Comparison of ENCODE assay signal across 11 cellular contexts in the genomic region with DNA sequence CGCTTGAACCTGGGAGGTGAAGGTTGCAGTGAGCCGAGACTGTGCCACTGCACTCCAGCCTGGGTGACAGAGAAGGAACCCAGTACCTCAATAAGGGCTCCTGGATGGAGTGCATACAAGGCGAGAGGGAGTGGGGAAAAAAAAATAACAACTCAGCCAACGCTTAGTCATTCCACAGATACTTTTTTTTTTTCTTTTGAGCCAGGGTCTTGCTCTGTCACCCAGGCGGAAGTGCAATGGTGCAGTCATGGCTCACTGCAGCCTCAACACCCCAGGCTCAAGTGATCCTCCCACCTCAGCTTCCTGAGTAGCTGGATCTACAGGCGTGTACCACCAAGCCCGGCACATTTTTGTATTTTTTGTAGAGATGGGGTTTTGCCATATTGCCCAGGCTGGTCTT. TPM values are rescaled to one million over a fixed set of nuclear protein-coding genes. Genes with fewer than 3 reads are reported as not detected.
A peak's percentile ranks its signal among the peaks of the same experiment; 100 is the strongest.
DNase-seq lines count a peak whose midpoint lies in the region; ATAC-seq and TF ChIP-seq lines count a peak whose summit lies in the region.
"Had no signal": no experiment of that assay in that cellular context is flagged by ENCODE, and none has a peak within 500 bp of the region (broad histone marks: within the 10 kb centered on the region; RNA-seq: fewer than 3 reads in every experiment).

No MANE protein-coding gene starts in this region.

- peaks cover 3% of the 10 kb centered on the region for H3K27me3 ChIP-seq in BJ (ENCODE audit: control insufficient read depth, insufficient read depth, low read length)
- H3K27me3 ChIP-seq: upper lobe of right lung had no signal

- ATAC-seq in GM19395 (IDR thresholded peaks at IDR 0.05; ENCODE audit: unreplicated experiment): peak; percentile 63
- ATAC-seq: upper lobe of right lung had no signal

- no peaks in the 10 kb centered on the region for H3K36me3 ChIP-seq in BJ (ENCODE audit: control insufficient read depth, insufficient read depth, low read length)
- H3K36me3 ChIP-seq: upper lobe of right lung had no signal

- H3K4me1 Mint-ChIP-seq in T-helper 2 cell treated with Interferon-gamma antibody and Interleukin-4, amounts not matched to agents 5 μg/mL and 100 μg/mL, for 36 hours (ENCODE audit: low read depth): peaks cover 4% of the 10 kb centered on the region

- H3K9me3 Mint-ChIP-seq in T-helper 2 cell treated with Interferon-gamma antibody and Interleukin-4, amounts not matched to agents 5 μg/mL and 100 μg/mL, for 36 hours: no peaks in the 10 kb centered on the region

- DNase-seq in BJ (ENCODE audit: low read depth) (peak; percentile 42), RKO (ENCODE audit: low spot score) (peak; percentile 61), fibroblast of pulmonary artery (ENCODE audit: low read depth) (peak; percentile 53), NCI-H1930 (lab: John Stamatoyannopoulos, UW) (no peak)
- DNase-seq in stimulated activated CD4-positive, alpha-beta T cell treated with anti-CD3 and anti-CD28 coated beads, Interleukin-2, amount 100 ng/mL, for 24 hours: no peak
- no peak for DNase-seq in stimulated activated CD4-positive, alpha-beta T cell treated with anti-CD3 and anti-CD28 coated beads, Interleukin-4, amount 100 ng/mL, for 1 hour
- DNase-seq in T-helper 2 cell treated with Interferon-gamma antibody and Interleukin-4, amounts not matched to agents 5 μg/mL and 100 μg/mL, for 36 hours (ENCODE audit: low spot score): no peak
- DNase-seq: mammary epithelial cell, NCI-H748 treated with DMSO at 0.1 percent for 48 hours, upper lobe of right lung had no signal

- CTCF ChIA-PET in BJ (lab: Yijun Ruan, JAX): interaction anchor here (0.5 to 2.3 kb wide), 4 partner anchors 9 to 587 kb away, joined by 3 to 11 read pairs (median 4); no protein-coding TSS in a partner anchor

- no peak overlapping the region for H3K4me3 ChIP-seq in BJ (ENCODE audit: low read depth, low read length)
- no peak overlapping the region for H3K4me3 ChIP-seq in fibroblast of pulmonary artery (replicated peaks; ENCODE audit: low read depth, low read length)
- H3K4me3 ChIP-seq: upper lobe of right lung had no signal

- H3K27ac Mint-ChIP-seq in T-helper 2 cell treated with Interferon-gamma antibody and Interleukin-4, amounts not matched to agents 5 μg/mL and 100 μg/mL, for 36 hours: no peak overlapping the region

- peaks cover 4% of the 10 kb centered on the region for H3K27me3 Mint-ChIP-seq in T-helper 2 cell treated with Interferon-gamma antibody and Interleukin-4, amounts not matched to agents 5 μg/mL and 100 μg/mL, for 36 hours (ENCODE audit: low read depth)

- H3K4me3 Mint-ChIP-seq in T-helper 2 cell treated with Interferon-gamma antibody and Interleukin-4, amounts not matched to agents 5 μg/mL and 100 μg/mL, for 36 hours: no peak overlapping the region

- POLR2A ChIA-PET in BJ (lab: Charles Lee): no interaction called here

- TF ChIP-seq CTCF in BJ (IDR thresholded peaks at IDR 0.05; ENCODE audit: insufficient read depth, low read depth, low read length) (no peak), fibroblast of pulmonary artery (IDR thresholded peaks at IDR 0.05; ENCODE audit: low read length, missing control alignments) (no peak)

- H3K36me3 Mint-ChIP-seq in T-helper 2 cell treated with Interferon-gamma antibody and Interleukin-4, amounts not matched to agents 5 μg/mL and 100 μg/mL, for 36 hours (ENCODE audit: low read depth): no peaks in the 10 kb centered on the region

RNA-seq across cellular contexts. Expression of a gene that starts 59.5 kb away (rescaled TPM):
- not detected in 2 replicates for polyA plus RNA-seq in BJ (2011; rRNA removed)
- not detected in 2 replicates for polyA minus RNA-seq in BJ (2011; rRNA and poly(A)+ RNA removed)
- polyA plus RNA-seq: mammary epithelial cell had no signal

Comparison
In these comparisons a context has a peak if more than half of its experiments do, and no peak if none do; other contexts are left out.
1. DNase-seq: peak in BJ (single experiment), RKO (single experiment) and fibroblast of pulmonary artery (single experiment); none in stimulated activated CD4-positive, alpha-beta T cell treated with anti-CD3 and anti-CD28 coated beads, Interleukin-2, amount 100 ng/mL, for 24 hours (0 of 2), stimulated activated CD4-positive, alpha-beta T cell treated with anti-CD3 and anti-CD28 coated beads, Interleukin-4, amount 100 ng/mL, for 1 hour (single experiment), T-helper 2 cell treated with Interferon-gamma antibody and Interleukin-4, amounts not matched to agents 5 μg/mL and 100 μg/mL, for 36 hours (single experiment) and NCI-H1930 (0 of 2).